Comparison of ENCODE assay signal across 8 cellular contexts in the genomic region with DNA sequence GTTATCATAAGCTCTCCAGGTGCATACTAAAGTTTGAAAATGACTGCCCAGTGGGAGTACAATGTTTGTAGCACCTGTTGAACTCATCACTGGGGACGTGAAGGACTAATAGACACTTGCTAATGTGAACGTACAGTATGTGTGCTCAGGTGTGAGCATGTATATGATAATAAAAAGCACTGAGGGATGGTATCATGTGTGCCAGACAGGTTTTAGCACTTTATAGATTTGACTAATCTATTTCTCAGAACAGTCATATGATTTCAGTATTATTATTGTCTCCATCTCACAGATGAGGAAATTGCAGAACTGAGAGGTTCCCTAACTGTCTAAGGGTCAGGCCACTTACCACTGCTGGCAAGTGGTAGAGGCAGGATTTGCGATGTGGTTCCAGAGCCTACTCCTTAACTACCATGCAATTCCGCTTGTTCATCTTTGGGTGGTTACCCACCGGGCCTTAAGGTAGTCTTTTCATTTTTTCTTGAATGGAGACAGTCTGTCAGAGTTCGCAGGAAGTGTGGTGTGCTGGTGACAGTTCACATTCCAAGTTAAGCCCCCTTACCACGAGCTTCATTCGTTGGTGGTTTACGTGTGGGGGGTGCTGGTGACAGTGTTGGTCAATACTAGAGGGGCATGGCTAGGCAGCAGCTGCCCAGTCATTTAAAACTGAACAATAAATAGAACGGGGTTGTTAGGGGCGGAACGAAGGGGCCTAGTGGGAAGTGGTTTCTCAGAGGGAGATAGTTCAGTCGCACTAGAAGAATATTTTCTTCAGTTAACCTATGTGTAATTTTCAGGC. TPM values are rescaled to one million over a fixed set of nuclear protein-coding genes. Genes with fewer than 3 reads are reported as not detected.
DNase-seq lines count a peak whose midpoint lies in the region; ATAC-seq and TF ChIP-seq lines count a peak whose summit lies in the region.

No MANE protein-coding gene starts in this region.

- peaks cover 0 to 9% (median 6%) of the 10 kb centered on the region in 3 donors for H3K36me3 Mint-ChIP-seq in CD8-positive, alpha-beta memory T cell
- peaks cover 9% of the 10 kb centered on the region for H3K36me3 Mint-ChIP-seq in activated naive CD8-positive, alpha-beta T cell treated with anti-CD3 and anti-CD28 coated beads, Interleukin-2, amount 50 U/mL, for 24 hours (ENCODE audit: low read depth)

- intact Hi-C loops in upper lobe of right lung (cut with DNase I): no loop called here

- peak; percentile 65 for ATAC-seq in GM19463 (IDR thresholded peaks at IDR 0.05; ENCODE audit: unreplicated experiment)
- ATAC-seq in HG03457 (IDR thresholded peaks at IDR 0.05; ENCODE audit: unreplicated experiment): peak; percentile 50
- ATAC-seq in activated naive CD8-positive, alpha-beta T cell treated with anti-CD3 and anti-CD28 coated beads, Interleukin-2, amount 50 U/mL, for 24 hours: peak; percentile 78
- peak; percentile 63 for ATAC-seq in upper lobe of right lung

- H3K27me3 ChIP-seq in CD8-positive, alpha-beta memory T cell (ENCODE audit: insufficient read depth, low read length, poor library complexity, severe bottlenecking): no peaks in the 10 kb centered on the region
- no peaks in the 10 kb centered on the region for H3K27me3 ChIP-seq in upper lobe of right lung

- peak overlapping the region; percentile 19 to 83 (median 73) for H3K27ac Mint-ChIP-seq in CD8-positive, alpha-beta memory T cell
- H3K27ac Mint-ChIP-seq in activated naive CD8-positive, alpha-beta T cell treated with anti-CD3 and anti-CD28 coated beads, Interleukin-2, amount 50 U/mL, for 24 hours: peak overlapping the region; percentile 83

- H3K4me3 Mint-ChIP-seq in CD8-positive, alpha-beta memory T cell: peak overlapping the region in 5 of 7 donors; percentile 20 to 67 (median 43)
- peak overlapping the region; percentile 34 for H3K4me3 Mint-ChIP-seq in activated naive CD8-positive, alpha-beta T cell treated with anti-CD3 and anti-CD28 coated beads, Interleukin-2, amount 50 U/mL, for 24 hours

- no peaks in the 10 kb centered on the region for H3K9me3 Mint-ChIP-seq in CD8-positive, alpha-beta memory T cell
- no peaks in the 10 kb centered on the region for H3K9me3 Mint-ChIP-seq in activated naive CD8-positive, alpha-beta T cell treated with anti-CD3 and anti-CD28 coated beads, Interleukin-2, amount 50 U/mL, for 24 hours

- TF ChIP-seq CTCF in upper lobe of right lung (IDR thresholded peaks at IDR 0.05): no peak
- no peak for TF ChIP-seq CTCF in RWPE1 (conservative IDR thresholded peaks at IDR 0.05; ENCODE audit: low read depth)

- H3K4me3 ChIP-seq in CD8-positive, alpha-beta memory T cell (ENCODE audit: low read length): no peak overlapping the region
- H3K4me3 ChIP-seq in upper lobe of right lung: no peak overlapping the region

- peaks cover 76 to 92% (median 91%) of the 10 kb centered on the region in 3 donors for H3K4me1 Mint-ChIP-seq in CD8-positive, alpha-beta memory T cell
- H3K4me1 Mint-ChIP-seq in activated naive CD8-positive, alpha-beta T cell treated with anti-CD3 and anti-CD28 coated beads, Interleukin-2, amount 50 U/mL, for 24 hours: peaks cover 87% of the 10 kb centered on the region

- H3K27ac ChIP-seq in CD8-positive, alpha-beta memory T cell (ENCODE audit: low read depth, low read length): no peak overlapping the region
- H3K27ac ChIP-seq in upper lobe of right lung (peak overlapping the region; percentile 69), RWPE1 (no peak overlapping the region)

- CTCF ChIA-PET in CD8-positive, alpha-beta memory T cell (lab: Charles Lee): no interaction called here
- CTCF ChIA-PET in RWPE1 (lab: Yijun Ruan, JAX): interaction anchor here (0.6 kb wide), 1 partner anchor 64 kb away, joined by 4 read pairs; no protein-coding TSS in a partner anchor

- H3K27me3 Mint-ChIP-seq in CD8-positive, alpha-beta memory T cell: peaks cover 0 to 1% of the 10 kb centered on the region in 2 donors
- no peaks in the 10 kb centered on the region for H3K27me3 Mint-ChIP-seq in activated naive CD8-positive, alpha-beta T cell treated with anti-CD3 and anti-CD28 coated beads, Interleukin-2, amount 50 U/mL, for 24 hours

- POLR2A ChIA-PET in CD8-positive, alpha-beta memory T cell (lab: Charles Lee): no interaction called here
- POLR2A ChIA-PET in RWPE1 (lab: Yijun Ruan, JAX; ENCODE audit: low non-redundant PET): no interaction called here

- H3K36me3 ChIP-seq in CD8-positive, alpha-beta memory T cell (ENCODE audit: insufficient read depth, low read length): no peaks in the 10 kb centered on the region
- no peaks in the 10 kb centered on the region for H3K36me3 ChIP-seq in upper lobe of right lung

- H3K4me1 ChIP-seq in CD8-positive, alpha-beta memory T cell (ENCODE audit: insufficient read depth, low read length): peaks cover 60% of the 10 kb centered on the region
- H3K4me1 ChIP-seq in upper lobe of right lung: peaks cover 70% of the 10 kb centered on the region

- DNase-seq in CD8-positive, alpha-beta memory T cell: peak in 1 of 5 donors; percentile 45
- DNase-seq in activated naive CD8-positive, alpha-beta T cell treated with anti-CD3 and anti-CD28 coated beads, Interleukin-2, amount 50 U/mL, for 24 hours: no peak
- no peak for DNase-seq in upper lobe of right lung
- no peak for DNase-seq in RWPE1 (ENCODE audit: low spot score)
- DNase-seq in OCI-M1 (lab: John Stamatoyannopoulos, UW): no peak
- no peak for DNase-seq in DMS153 (lab: John Stamatoyannopoulos, UW)

- H3K9me3 ChIP-seq in CD8-positive, alpha-beta memory T cell (ENCODE audit: low read length): no peaks in the 10 kb centered on the region
- H3K9me3 ChIP-seq in upper lobe of right lung: no peaks in the 10 kb centered on the region

RNA-seq across cellular contexts. Expression of a gene that starts 46.8 kb away (rescaled TPM):
- total RNA-seq in CD8-positive, alpha-beta memory T cell: 10 to 100 TPM; 17.7 to 18.7 TPM
- polyA plus RNA-seq in CD8-positive, alpha-beta memory T cell: 8.5 TPM
- total RNA-seq in upper lobe of right lung: 60.2 TPM
